17 cellular contexts compared by ENCODE assay signal in genomic region chr1:22778408-22778807, GRCh38.
A peak's percentile ranks its signal among the peaks of the same experiment; 100 is the strongest.
DNase-seq lines count a peak whose midpoint lies in the region; ATAC-seq and TF ChIP-seq lines count a peak whose summit lies in the region.
"Had no signal": no experiment of that assay in that cellular context is flagged by ENCODE, and none has a peak within 500 bp of the region (broad histone marks: within the 10 kb centered on the region; RNA-seq: fewer than 3 reads in every experiment).

No MANE protein-coding gene starts in this region.

- H3K9me3 Mint-ChIP-seq in brain (no peaks in the 10 kb centered on the region), mesothelial cell of epicardium (no peaks in the 10 kb centered on the region)

- H3K27me3 Mint-ChIP-seq in brain (peaks cover 4% of the 10 kb centered on the region), mesothelial cell of epicardium (ENCODE audit: low read depth) (no peaks in the 10 kb centered on the region)

- BruUV-seq in IMR-90 (replicated peaks; lab: Mats Ljungman, UMichigan): no TSS peak

- peaks cover 71% of the 10 kb centered on the region for H4K20me1 ChIP-seq in IMR-90 (ENCODE audit: insufficient read depth, low read length)

- no peak for DNase-seq in IMR-90
- no peak for DNase-seq in mesothelial cell of epicardium (ENCODE audit: low spot score in 2 of 2, unreplicated experiment in 2 of 2)
- no peak for DNase-seq in mucosa of descending colon
- DNase-seq in NCI-H69 (lab: John Stamatoyannopoulos, UW): no peak
- no peak for DNase-seq in NK-92 treated with Interleukin-12 subunit alpha and Interleukin-12 subunit beta, amount 100 ng/mL, for 24 hours (lab: John Stamatoyannopoulos, UW)
- DNase-seq: CD8-positive, alpha-beta memory T cell; GOT3; KBM-7; MV-4-11; NCI-H1694 treated with DMSO at 0.1 percent for 48 hours; NCI-H2107; NCI-H510A; NCI-H774; RPMI8226 had no signal

- no peak overlapping the region for H3K9ac ChIP-seq in IMR-90 (ENCODE audit: low read depth, low read length)
- H3K9ac ChIP-seq: BLaER1 treated with 17β-estradiol and CSF1 and Interleukin-3, amounts not matched to agents 10 nM and 100 nM had no signal

- H3K27ac ChIP-seq in IMR-90 (ENCODE audit: insufficient read depth, low read length): no peak overlapping the region
- peak overlapping the region; percentile 59 for H3K27ac ChIP-seq in temporal lobe (ENCODE audit: low read depth, low read length)
- H3K27ac ChIP-seq: BLaER1 treated with 17β-estradiol and CSF1 and Interleukin-3, amounts not matched to agents 10 nM and 100 nM had no signal

- H3K4me3 ChIP-seq in IMR-90 (ENCODE audit: insufficient read depth, low read depth, low read length) (no peak overlapping the region), mucosa of descending colon (no peak overlapping the region)
- H3K4me3 ChIP-seq: BLaER1 treated with 17β-estradiol and CSF1 and Interleukin-3, amounts not matched to agents 10 nM and 100 nM had no signal

- TF ChIP-seq CTCF in IMR-90 (conservative IDR thresholded peaks at IDR 0.05; ENCODE audit: low read depth, low read length): no peak
- TF ChIP-seq CTCF in brain (conservative IDR thresholded peaks at IDR 0.05): no peak
- TF ChIP-seq CTCF in mesothelial cell of epicardium (IDR thresholded peaks at IDR 0.05; ENCODE audit: unreplicated experiment): no peak
- TF ChIP-seq CTCF in mucosa of descending colon (IDR thresholded peaks at IDR 0.05): no peak

- no peak overlapping the region for H3K4ac ChIP-seq in IMR-90 (ENCODE audit: low read depth, low read length)

- H2BK15ac ChIP-seq in IMR-90 (ENCODE audit: low read depth, low read length): no peak overlapping the region

- H2BK5ac ChIP-seq in IMR-90 (ENCODE audit: low read depth, low read length, poor library complexity, severe bottlenecking): no peak overlapping the region

- H3K23ac ChIP-seq in IMR-90 (ENCODE audit: low read depth, low read length): no peak overlapping the region

- peak overlapping the region; percentile 61 for H2AK9ac ChIP-seq in IMR-90 (replicated peaks; ENCODE audit: low read depth, low read length, poor library complexity)

- H3K9me3 ChIP-seq in IMR-90 (ENCODE audit: control insufficient read depth, insufficient read depth, low read length) (no peaks in the 10 kb centered on the region), mucosa of descending colon (no peaks in the 10 kb centered on the region)
- H3K9me3 ChIP-seq: BLaER1 treated with 17β-estradiol and CSF1 and Interleukin-3, amounts not matched to agents 10 nM and 100 nM had no signal

- no peak overlapping the region for H4K5ac ChIP-seq in IMR-90 (ENCODE audit: low read depth, low read length)

- no CpG with 5 or more reads among the region's 2 CpGs for WGBS in IMR-90 (ENCODE audit: extremely low coverage in 2 of 2, insufficient read length in 1 of 2), 2 experiments

- no peak overlapping the region for H3K14ac ChIP-seq in IMR-90 (replicated peaks; ENCODE audit: low read depth, low read length)

- peaks cover 19% of the 10 kb centered on the region; the same call in 1 of the 2 replicates for H3K9me1 ChIP-seq in IMR-90 (ENCODE audit: insufficient read depth, low read length)

- peaks cover 35 to 82% of the 10 kb centered on the region in 2 experiments for H3K79me1 ChIP-seq in IMR-90 (ENCODE audit: low read depth in 1 of 2, low read length in 2 of 2)

- in situ Hi-C loops in IMR-90 (cut with MboI; ENCODE audit: low sequenced_read_pairs): no loop called here

- H3K4me1 ChIP-seq in IMR-90 (ENCODE audit: control insufficient read depth, insufficient read depth, low read length) (peaks cover 16% of the 10 kb centered on the region), mucosa of descending colon (ENCODE audit: low read depth) (peaks cover 3% of the 10 kb centered on the region)

- no peak overlapping the region for H4K8ac ChIP-seq in IMR-90 (ENCODE audit: low read depth in 2 of 2, low read length in 2 of 2)

- H3K36me3 Mint-ChIP-seq in brain (no peaks in the 10 kb centered on the region), mesothelial cell of epicardium (peaks cover 2% of the 10 kb centered on the region)
- H3K36me3 Mint-ChIP-seq: CD8-positive, alpha-beta memory T cell had no signal

- no peak for ATAC-seq in IMR-90 (ENCODE audit: low read depth)
- ATAC-seq in mucosa of descending colon: no peak

- no peak for TF ChIP-seq POLR2A in IMR-90 (IDR thresholded peaks at IDR 0.05; ENCODE audit: low read depth, low read length)

- intact Hi-C loops in IMR-90 (cut with micrococcal nuclease): no loop called here
- intact Hi-C loops in mucosa of descending colon (cut with DNase I, micrococcal nuclease): no loop called here

- CTCF ChIA-PET in IMR-90 (lab: Yijun Ruan, JAX): no interaction called here

- dilution Hi-C loops in IMR-90 (cut with HindIII; ENCODE audit: low sequenced_read_pairs, unreplicated experiment): no loop called here

- no peak overlapping the region for H2BK20ac ChIP-seq in IMR-90 (ENCODE audit: low read depth, low read length)

- 0 out of 2 replicates have a peak overlapping the region, but pooled peaks have one; percentile 1 for H4K91ac ChIP-seq in IMR-90 (ENCODE audit: insufficient read depth, low read depth, low read length)

- no peaks in the 10 kb centered on the region for H3K27me3 ChIP-seq in IMR-90 (ENCODE audit: control insufficient read depth, insufficient read depth, low read length)
- H3K27me3 ChIP-seq: BLaER1 treated with 17β-estradiol and CSF1 and Interleukin-3, amounts not matched to agents 10 nM and 100 nM had no signal

- peak overlapping the region in 3 of 5 experiments; percentile 22 to 39 (median 23) for H3K4me3 Mint-ChIP-seq in brain
- no peak overlapping the region for H3K4me3 Mint-ChIP-seq in mesothelial cell of epicardium
- H3K4me3 Mint-ChIP-seq: CD8-positive, alpha-beta memory T cell had no signal

- peaks cover 100% of the 10 kb centered on the region for H3K4me1 Mint-ChIP-seq in brain
- H3K4me1 Mint-ChIP-seq in mesothelial cell of epicardium: peaks cover 71% of the 10 kb centered on the region
- H3K4me1 Mint-ChIP-seq: CD8-positive, alpha-beta memory T cell had no signal

- no peak overlapping the region; the same call in 1 of the 2 replicates for H3K4me2 ChIP-seq in IMR-90 (ENCODE audit: low read depth, low read length)
- H3K4me2 ChIP-seq: BLaER1 treated with 17β-estradiol and CSF1 and Interleukin-3, amounts not matched to agents 10 nM and 100 nM had no signal

- POLR2A ChIA-PET in IMR-90 (lab: Charles Lee; ENCODE audit: unreplicated experiment): no interaction called here

- H2AK5ac ChIP-seq in IMR-90 (ENCODE audit: low read depth, low read length): no peak overlapping the region

- H2AFZ ChIP-seq in IMR-90 (replicated peaks; ENCODE audit: low read length, poor library complexity): peak overlapping the region; percentile 24

- H3K36me3 ChIP-seq in IMR-90 (ENCODE audit: control insufficient read depth, insufficient read depth, low read length) (0 out of 2 replicates have a peak, but pooled peaks cover 1% of the 10 kb centered on the region), mucosa of descending colon (ENCODE audit: low read depth) (no peaks in the 10 kb centered on the region)
- H3K36me3 ChIP-seq: BLaER1 treated with 17β-estradiol and CSF1 and Interleukin-3, amounts not matched to agents 10 nM and 100 nM had no signal

- no peak overlapping the region for H3K18ac ChIP-seq in IMR-90 (ENCODE audit: low read depth, low read length)

- TF ChIP-seq RAD21 in IMR-90 (IDR thresholded peaks at IDR 0.05; ENCODE audit: low read length): no peak

- H2BK120ac ChIP-seq in IMR-90 (ENCODE audit: low read depth, low read length): no peak overlapping the region; the same call in 1 of the 2 replicates

- H3K56ac ChIP-seq in IMR-90 (ENCODE audit: extremely low read depth, insufficient read depth, low read length): no peak overlapping the region

- H3K27ac Mint-ChIP-seq in brain (peak overlapping the region in 4 of 5 experiments; percentile 65 to 90 (median 79)), mesothelial cell of epicardium (peak overlapping the region; percentile 82)

TF ChIP-seq in IMR-90, 13 proteins besides CTCF, POLR2A, EP300 and RAD21:
- no peak for TF ChIP-seq MAFK (IDR thresholded peaks at IDR 0.05; ENCODE audit: low read depth, low read length)
- TF ChIP-seq MAZ (IDR thresholded peaks at IDR 0.05; ENCODE audit: borderline replicate concordance, low read depth, low read length): no peak
- TF ChIP-seq USF2 (IDR thresholded peaks at IDR 0.05; ENCODE audit: low read depth, low read length): no peak
- TF ChIP-seq CHD1 (IDR thresholded peaks at IDR 0.05; ENCODE audit: low read depth, low read length): no peak
- no peak for TF ChIP-seq RFX5 (IDR thresholded peaks at IDR 0.05; ENCODE audit: low read depth, low read length)
- TF ChIP-seq NFE2L2 (IDR thresholded peaks at IDR 0.05; ENCODE audit: low read depth, low read length): no peak
- TF ChIP-seq SMC3 (IDR thresholded peaks at IDR 0.05; ENCODE audit: low read depth, low read length): no peak
- no peak for TF ChIP-seq FOS (IDR thresholded peaks at IDR 0.05; ENCODE audit: low read depth, low read length)
- no peak for TF ChIP-seq MXI1 (IDR thresholded peaks at IDR 0.05; ENCODE audit: borderline replicate concordance, low read depth, low read length)
